In genomic region chr2:55604027-55604565, GRCh38 we compare ENCODE assay signal across 2 cellular contexts.
TF ChIP-seq lines count a peak whose summit lies in the region.

No MANE protein-coding gene starts in this region.

TF ChIP-seq in GM12878, 131 proteins besides CTCF, POLR2A, EP300 and RAD21 (continued from another document):
- TF ChIP-seq BCL3 (IDR thresholded peaks at IDR 0.05; ENCODE audit: borderline replicate concordance, insufficient read depth, low read depth, low read length, poor library complexity, severe bottlenecking) (peak; percentile 59), PRDM15 (CRISPR knock-in tag; IDR thresholded peaks at IDR 0.05) (no peak), MYB (IDR thresholded peaks at IDR 0.05; ENCODE audit: borderline replicate concordance, low read depth, low read length) (no peak), TBL1XR1 (IDR thresholded peaks at IDR 0.05; ENCODE audit: low read depth, low read length) (no peak)
TF ChIP-seq in GM12878: peak in this region for 1.

TF ChIP-seq in WTC11, 78 proteins besides CTCF, POLR2A, EP300 and RAD21 (continued from another document):
- no peak for TF ChIP-seq ZNF281 (CRISPR knock-in tag; IDR thresholded peaks at IDR 0.05)
- no peak for TF ChIP-seq NR2C2 (CRISPR knock-in tag; IDR thresholded peaks at IDR 0.05)
- TF ChIP-seq ZNF396 (CRISPR knock-in tag; IDR thresholded peaks at IDR 0.05; ENCODE audit: borderline replicate concordance), result no peak
- no peak for TF ChIP-seq ZNF512 (CRISPR knock-in tag; IDR thresholded peaks at IDR 0.05; ENCODE audit: borderline replicate concordance)
- no peak for TF ChIP-seq E2F4 (CRISPR knock-in tag; IDR thresholded peaks at IDR 0.05; ENCODE audit: borderline replicate concordance, low read depth)
- no peak for TF ChIP-seq AR (CRISPR knock-in tag; IDR thresholded peaks at IDR 0.05)
- TF ChIP-seq MYBL2 (CRISPR knock-in tag; IDR thresholded peaks at IDR 0.05), result no peak
